In genomic region chr9:136105398-136106135, GRCh38 we compare ENCODE assay signal across 1 cellular context.
TF ChIP-seq lines count a peak whose summit lies in the region.

No MANE protein-coding gene starts in this region.

TF ChIP-seq in SK-N-SH, 30 proteins besides CTCF, POLR2A, EP300 and RAD21 (continued from another document):
- TF ChIP-seq, protein P1, sequence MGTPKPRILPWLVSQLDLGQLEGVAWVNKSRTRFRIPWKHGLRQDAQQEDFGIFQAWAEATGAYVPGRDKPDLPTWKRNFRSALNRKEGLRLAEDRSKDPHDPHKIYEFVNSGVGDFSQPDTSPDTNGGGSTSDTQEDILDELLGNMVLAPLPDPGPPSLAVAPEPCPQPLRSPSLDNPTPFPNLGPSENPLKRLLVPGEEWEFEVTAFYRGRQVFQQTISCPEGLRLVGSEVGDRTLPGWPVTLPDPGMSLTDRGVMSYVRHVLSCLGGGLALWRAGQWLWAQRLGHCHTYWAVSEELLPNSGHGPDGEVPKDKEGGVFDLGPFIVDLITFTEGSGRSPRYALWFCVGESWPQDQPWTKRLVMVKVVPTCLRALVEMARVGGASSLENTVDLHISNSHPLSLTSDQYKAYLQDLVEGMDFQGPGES (IDR thresholded peaks at IDR 0.05; ENCODE audit: low read depth, low read length), result no peak
- TF ChIP-seq SIN3A (IDR thresholded peaks at IDR 0.05; ENCODE audit: borderline replicate concordance, low read depth, low read length) (no peak), POLR2AphosphoS5 (IDR thresholded peaks at IDR 0.05; ENCODE audit: low read depth, low read length) (no peak), ELF1 (IDR thresholded peaks at IDR 0.05) (no peak)
